Comparison of ENCODE assay signal across 32 cellular contexts in genomic region chr1:67696708-67697107, GRCh38.
"Had no signal": no experiment of that assay in that cellular context is flagged by ENCODE, and none has a peak within 500 bp of the region (broad histone marks: within the 10 kb centered on the region; RNA-seq: fewer than 3 reads in every experiment).

No MANE protein-coding gene starts in this region.

- H3K27me3 Mint-ChIP-seq: brain; stimulated activated memory B cell treated with anti-CD40 and anti-IgM and Interleukin-4, amounts not matched to agents 10 μg/mL and 1 μg/mL and 100 μg/mL, for 72 hours; stimulated activated naive CD8-positive, alpha-beta T cell treated with anti-CD3 and anti-CD28 coated beads, Interleukin-15, amount 100 ng/mL, for 72 hours; type B pancreatic cell had no signal

- H3K27me3 ChIP-seq: ascending aorta, cardiac muscle cell, esophagus muscularis mucosa, foreskin keratinocyte, heart left ventricle, left lung, neural progenitor cell, right atrium auricular region, uterus had no signal

- H3K9me3 ChIP-seq: ascending aorta, esophagus muscularis mucosa, heart left ventricle, left lung, lower lobe of right lung, right atrium auricular region, uterus had no signal

- H3K4me1 ChIP-seq: ascending aorta, left lung, lower lobe of right lung, neural progenitor cell, uterus had no signal

- H3K9ac ChIP-seq: neural progenitor cell had no signal

- DNase-seq: activated CD4-positive, alpha-beta T cell treated with anti-CD3 and anti-CD28 coated beads for 1 hour; activated CD4-positive, alpha-beta T cell treated with anti-CD3 and anti-CD28 coated beads, Interleukin-2, amount 50 U/mL, for 1 hour; activated gamma-delta T cell; activated naive CD4-positive, alpha-beta T cell treated with anti-CD3 and anti-CD28 coated beads, Interleukin-2, amount 10 ng/mL, durations not matched to agents 7 days and 5 days; activated naive CD8-positive, alpha-beta T cell treated with anti-CD3 and anti-CD28 coated beads, Interleukin-2, amount 10 ng/mL, durations not matched to agents 7 days and 5 days; activated T-cell treated with anti-CD3 and anti-CD28 coated beads, Interleukin-2, amount 50 U/mL, for 1 hour; endodermal cell; foreskin keratinocyte; heart left ventricle; left lung; lower lobe of right lung; mesenchymal stem cell; natural killer cell; stimulated activated CD4-positive, alpha-beta T cell treated with anti-CD3 and anti-CD28 coated beads, Interleukin-1b, Interleukin-23, amount 100 ng/mL, for 48 hours; stimulated activated CD4-positive, alpha-beta T cell treated with anti-CD3 and anti-CD28 coated beads, Interleukin-4, amount 100 ng/mL, for 4 hours; stimulated activated CD8-positive, alpha-beta memory T cell treated with anti-CD3 and anti-CD28 coated beads, Interleukin-4, amount 100 ng/mL, for 48 hours; stimulated activated naive CD8-positive, alpha-beta T cell treated with anti-CD3 and anti-CD28 coated beads, Interleukin-15, amount 100 ng/mL, for 72 hours; substantia nigra; T-helper 1 cell; uterus had no signal

- H3K27ac Mint-ChIP-seq: activated naive CD4-positive, alpha-beta T cell treated with anti-CD3 and anti-CD28 coated beads, Interleukin-2, amount 10 ng/mL, durations not matched to agents 7 days and 5 days; activated naive CD8-positive, alpha-beta T cell treated with anti-CD3 and anti-CD28 coated beads, Interleukin-2, amount 10 ng/mL, durations not matched to agents 7 days and 5 days; brain; endodermal cell; natural killer cell; neural progenitor cell; stimulated activated memory B cell treated with anti-CD40 and anti-IgM and Interleukin-4, amounts not matched to agents 10 μg/mL and 1 μg/mL and 100 μg/mL, for 72 hours; stimulated activated naive CD8-positive, alpha-beta T cell treated with anti-CD3 and anti-CD28 coated beads, Interleukin-15, amount 100 ng/mL, for 72 hours; T-helper 2 cell treated with Interferon-gamma antibody and Interleukin-4, amounts not matched to agents 5 μg/mL and 100 μg/mL, for 36 hours; type B pancreatic cell; WTC11 had no signal

- H3K4me3 ChIP-seq: ascending aorta, cardiac muscle cell, coronary artery, esophagus muscularis mucosa, heart left ventricle, left lung, lower lobe of right lung, neural progenitor cell, right atrium auricular region, smooth muscle cell, uterus had no signal

- H3K4me1 Mint-ChIP-seq: activated naive CD4-positive, alpha-beta T cell treated with anti-CD3 and anti-CD28 coated beads, Interleukin-2, amount 10 ng/mL, durations not matched to agents 7 days and 5 days; activated naive CD8-positive, alpha-beta T cell treated with anti-CD3 and anti-CD28 coated beads, Interleukin-2, amount 10 ng/mL, durations not matched to agents 7 days and 5 days; natural killer cell had no signal

- H2AFZ ChIP-seq: neural progenitor cell had no signal

- H3K27ac ChIP-seq: ascending aorta, cardiac muscle cell, coronary artery, esophagus muscularis mucosa, foreskin keratinocyte, left lung, lower lobe of right lung, neural progenitor cell, right atrium auricular region, uterus had no signal

- H3K9me3 Mint-ChIP-seq: activated naive CD4-positive, alpha-beta T cell treated with anti-CD3 and anti-CD28 coated beads, Interleukin-2, amount 10 ng/mL, durations not matched to agents 7 days and 5 days; activated naive CD8-positive, alpha-beta T cell treated with anti-CD3 and anti-CD28 coated beads, Interleukin-2, amount 10 ng/mL, durations not matched to agents 7 days and 5 days; brain; endodermal cell; natural killer cell; stimulated activated memory B cell treated with anti-CD40 and anti-IgM and Interleukin-4, amounts not matched to agents 10 μg/mL and 1 μg/mL and 100 μg/mL, for 72 hours; stimulated activated naive CD8-positive, alpha-beta T cell treated with anti-CD3 and anti-CD28 coated beads, Interleukin-15, amount 100 ng/mL, for 72 hours; T-helper 2 cell treated with Interferon-gamma antibody and Interleukin-4, amounts not matched to agents 5 μg/mL and 100 μg/mL, for 36 hours; type B pancreatic cell had no signal

- H3K4me2 ChIP-seq: neural progenitor cell, smooth muscle cell had no signal

- H3K36me3 Mint-ChIP-seq: activated naive CD4-positive, alpha-beta T cell treated with anti-CD3 and anti-CD28 coated beads, Interleukin-2, amount 10 ng/mL, durations not matched to agents 7 days and 5 days; activated naive CD8-positive, alpha-beta T cell treated with anti-CD3 and anti-CD28 coated beads, Interleukin-2, amount 10 ng/mL, durations not matched to agents 7 days and 5 days; brain; natural killer cell; stimulated activated memory B cell treated with anti-CD40 and anti-IgM and Interleukin-4, amounts not matched to agents 10 μg/mL and 1 μg/mL and 100 μg/mL, for 72 hours; WTC11 had no signal

- ATAC-seq: foreskin keratinocyte; left lung; lower lobe of right lung; natural killer cell; stimulated activated memory B cell treated with anti-CD40 and anti-IgM and Interleukin-4, amounts not matched to agents 10 μg/mL and 1 μg/mL and 100 μg/mL, for 72 hours; stimulated activated naive CD8-positive, alpha-beta T cell treated with anti-CD3 and anti-CD28 coated beads, Interleukin-15, amount 100 ng/mL, for 72 hours; WTC11 had no signal

- H3K36me3 ChIP-seq: cardiac muscle cell, heart left ventricle, left lung, lower lobe of right lung, neural progenitor cell, right atrium auricular region, uterus had no signal

- H3K4me3 Mint-ChIP-seq: activated naive CD4-positive, alpha-beta T cell treated with anti-CD3 and anti-CD28 coated beads, Interleukin-2, amount 10 ng/mL, durations not matched to agents 7 days and 5 days; activated naive CD8-positive, alpha-beta T cell treated with anti-CD3 and anti-CD28 coated beads, Interleukin-2, amount 10 ng/mL, durations not matched to agents 7 days and 5 days; brain; endodermal cell; natural killer cell; neural progenitor cell; stimulated activated memory B cell treated with anti-CD40 and anti-IgM and Interleukin-4, amounts not matched to agents 10 μg/mL and 1 μg/mL and 100 μg/mL, for 72 hours; stimulated activated naive CD8-positive, alpha-beta T cell treated with anti-CD3 and anti-CD28 coated beads, Interleukin-15, amount 100 ng/mL, for 72 hours; T-helper 2 cell treated with Interferon-gamma antibody and Interleukin-4, amounts not matched to agents 5 μg/mL and 100 μg/mL, for 36 hours; type B pancreatic cell; WTC11 had no signal
